8 cellular contexts compared by ENCODE assay signal in the genomic region with DNA sequence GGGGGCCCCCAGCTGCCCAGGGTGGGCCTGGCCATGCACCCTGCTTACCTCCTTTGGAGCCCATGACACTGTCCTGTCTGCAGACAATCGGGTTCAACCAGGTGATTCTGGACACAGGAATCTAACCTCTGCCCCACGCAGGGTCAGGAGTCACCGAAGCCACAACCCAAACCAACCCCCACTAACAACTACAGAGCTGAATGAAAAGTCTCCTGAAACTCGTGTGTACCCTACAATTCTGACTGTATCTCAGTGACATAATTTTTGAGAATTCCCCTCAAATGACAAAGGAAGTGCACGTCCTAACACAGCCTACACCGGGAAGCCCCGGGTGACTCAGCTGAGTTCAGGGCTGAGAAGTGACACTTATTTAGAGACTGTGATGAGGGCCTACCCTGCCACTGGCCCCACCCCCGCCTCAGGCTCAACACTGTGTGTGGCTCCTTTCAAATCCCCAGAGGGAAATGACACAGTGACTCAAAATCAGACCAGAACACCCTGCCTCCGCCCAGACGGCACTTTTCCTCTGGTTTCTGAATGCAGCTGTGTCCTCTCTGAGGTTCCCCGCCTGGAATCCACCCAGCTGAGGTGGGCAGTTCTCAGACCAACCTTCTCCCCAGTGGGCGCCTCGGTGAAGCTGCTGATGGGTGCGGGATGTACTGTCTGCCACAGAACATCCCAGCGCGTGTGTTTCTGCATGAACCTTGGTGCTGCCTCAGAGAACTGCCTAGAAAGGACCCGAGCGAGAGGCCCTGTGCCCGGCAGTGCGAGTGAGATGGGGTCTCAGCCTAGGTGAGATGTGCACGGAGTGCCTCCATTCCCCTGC. TPM values are rescaled to one million over a fixed set of nuclear protein-coding genes. Genes with fewer than 3 reads are reported as not detected.
DNase-seq lines count a peak whose midpoint lies in the region; ATAC-seq and TF ChIP-seq lines count a peak whose summit lies in the region.

No MANE protein-coding gene starts in this region.

- H3K27me3 ChIP-seq in CD4-positive, CD25-positive, alpha-beta regulatory T cell (ENCODE audit: control insufficient read depth, insufficient read depth, low read length): no peaks in the 10 kb centered on the region

- peak overlapping the region; percentile 7 for H3K4me3 ChIP-seq in CD4-positive, CD25-positive, alpha-beta regulatory T cell (ENCODE audit: low read depth, low read length)
- no peak overlapping the region for H3K4me3 ChIP-seq in epithelial cell of esophagus (ENCODE audit: low read length)

- H3K27me3 Mint-ChIP-seq in CD4-positive, CD25-positive, alpha-beta regulatory T cell: no peaks in the 10 kb centered on the region

- DNase-seq in CD4-positive, CD25-positive, alpha-beta regulatory T cell: peak; percentile 59 to 90 (median 73)
- peak; percentile 91 to 92 for DNase-seq in activated CD4-positive, alpha-beta T cell treated with anti-CD3 and anti-CD28 coated beads, Interleukin-2, amount 50 U/mL, for 4 hours
- DNase-seq in epithelial cell of esophagus (ENCODE audit: low read depth): peak; percentile 89
- DNase-seq in stimulated activated CD4-positive, alpha-beta T cell treated with anti-CD3 and anti-CD28 coated beads, Interleukin-12 subunit alpha, Interleukin-12 subunit beta, amount 100 ng/mL, for 24 hours (ENCODE audit: low read depth in 2 of 2): peak; percentile 85 to 93
- DNase-seq in NCI-H524 treated with DMSO at 0.1 percent for 48 hours (lab: John Stamatoyannopoulos, UW): no peak
- DNase-seq in medulla oblongata (ENCODE audit: extremely low spot score): no peak

- peaks cover 26% of the 10 kb centered on the region for H3K36me3 Mint-ChIP-seq in CD4-positive, CD25-positive, alpha-beta regulatory T cell

- no peak for TF ChIP-seq CTCF in epithelial cell of esophagus (IDR thresholded peaks at IDR 0.05; ENCODE audit: insufficient read depth, low read depth, low read length, missing control alignments)

- H3K9me3 ChIP-seq in CD4-positive, CD25-positive, alpha-beta regulatory T cell (ENCODE audit: control insufficient read depth in 2 of 2, low read length in 2 of 2): no peaks in the 10 kb centered on the region

- H3K36me3 ChIP-seq in CD4-positive, CD25-positive, alpha-beta regulatory T cell (ENCODE audit: control insufficient read depth, insufficient read depth, low read length): peaks cover 63% of the 10 kb centered on the region

- peak overlapping the region; percentile 93 to 96 (median 93) for H3K27ac Mint-ChIP-seq in CD4-positive, CD25-positive, alpha-beta regulatory T cell

- ATAC-seq in CD4-positive, CD25-positive, alpha-beta regulatory T cell (ENCODE audit: low read depth in 2 of 2): peak; percentile 97 to 98
- ATAC-seq in GM19467 (IDR thresholded peaks at IDR 0.05; ENCODE audit: unreplicated experiment) (peak; percentile 82), HG03575 (IDR thresholded peaks at IDR 0.05; ENCODE audit: extremely low read depth, insufficient number of reproducible peaks, low FRiP score, unreplicated experiment) (peak; percentile 86)

- peaks cover 28% of the 10 kb centered on the region for H3K4me1 ChIP-seq in CD4-positive, CD25-positive, alpha-beta regulatory T cell (ENCODE audit: control insufficient read depth, insufficient read depth, low read length, poor library complexity, severe bottlenecking)

- H3K4me3 Mint-ChIP-seq in CD4-positive, CD25-positive, alpha-beta regulatory T cell: peak overlapping the region in 3 of 4 donors; percentile 46 to 66 (median 53)

- peaks cover 11 to 48% (median 31%) of the 10 kb centered on the region in 4 donors for H3K4me1 Mint-ChIP-seq in CD4-positive, CD25-positive, alpha-beta regulatory T cell

- H3K9me3 Mint-ChIP-seq in CD4-positive, CD25-positive, alpha-beta regulatory T cell: no peaks in the 10 kb centered on the region

- H3K27ac ChIP-seq in CD4-positive, CD25-positive, alpha-beta regulatory T cell (ENCODE audit: insufficient read depth, low read length, poor library complexity, severe bottlenecking): peak overlapping the region; percentile 89

RNA-seq across cellular contexts. Expression of a gene that starts 9.9 kb away (rescaled TPM):
- 87.7 TPM for total RNA-seq in CD4-positive, CD25-positive, alpha-beta regulatory T cell
- polyA plus RNA-seq in CD4-positive, CD25-positive, alpha-beta regulatory T cell: 10 to 100 TPM; 43.9 to 53.3 (median 50.9) TPM

RNA-seq across cellular contexts. Expression of a gene that starts 46.7 kb away (rescaled TPM):
- total RNA-seq in CD4-positive, CD25-positive, alpha-beta regulatory T cell: 61.7 TPM
- polyA plus RNA-seq in CD4-positive, CD25-positive, alpha-beta regulatory T cell: 1 to 10 TPM; 7.6 to 8.6 (median 8.4) TPM

Comparison
In these comparisons a context has a peak if more than half of its experiments do, and no peak if none do; other contexts are left out.
1. DNase-seq: peak in CD4-positive, CD25-positive, alpha-beta regulatory T cell (3 of 3), activated CD4-positive, alpha-beta T cell treated with anti-CD3 and anti-CD28 coated beads, Interleukin-2, amount 50 U/mL, for 4 hours (2 of 2), epithelial cell of esophagus (single experiment) and stimulated activated CD4-positive, alpha-beta T cell treated with anti-CD3 and anti-CD28 coated beads, Interleukin-12 subunit alpha, Interleukin-12 subunit beta, amount 100 ng/mL, for 24 hours (2 of 2); none in NCI-H524 treated with DMSO at 0.1 percent for 48 hours (single experiment) and medulla oblongata (single experiment).
2. Peak in every context shown above with its lines, with median percentiles within 50 percentile points of each other: ATAC-seq.